ENCODE assay signal across 7 cellular contexts in the genomic region with DNA sequence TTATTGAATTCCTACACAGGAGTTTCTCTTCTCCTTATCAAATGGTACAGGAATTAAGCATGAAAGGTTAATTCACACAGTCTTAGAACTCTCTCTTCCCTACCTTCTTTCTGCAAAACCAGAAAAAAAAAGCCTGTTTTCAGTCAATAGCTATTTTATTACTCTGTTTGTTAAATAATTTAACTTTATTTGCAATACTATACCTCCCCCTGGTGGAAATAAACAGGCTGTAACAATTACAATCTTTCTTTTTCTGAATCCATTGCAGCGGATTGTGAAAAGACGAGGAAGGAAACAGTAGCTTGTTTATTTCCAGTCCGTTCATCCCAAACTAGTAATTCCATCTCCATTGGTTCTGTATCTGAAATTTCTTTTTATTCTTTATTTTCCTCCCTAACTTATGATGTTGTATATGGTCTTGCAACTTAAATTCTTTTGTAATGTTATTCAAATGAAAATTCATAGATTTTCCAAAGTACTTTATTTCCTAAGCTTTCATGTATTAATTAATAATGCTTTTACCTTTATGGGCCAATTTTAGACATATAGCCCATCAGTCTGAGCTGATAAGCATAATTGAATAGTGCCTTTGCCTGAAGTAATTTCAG.
DNase-seq lines count a peak whose midpoint lies in the region; ATAC-seq, FAIRE-seq and TF ChIP-seq lines count a peak whose summit lies in the region.

No MANE protein-coding gene starts in this region.

- H3K4me1 ChIP-seq in keratinocyte (ENCODE audit: control insufficient read depth, extremely low read depth, insufficient read depth, low read length) (no peaks in the 10 kb centered on the region), vagina (no peaks in the 10 kb centered on the region)

- POLR2A ChIA-PET in WTC11 (lab: Charles Lee): interaction anchor here (0.6 to 0.7 kb wide), 2 partner anchors 520 to 542 kb away, joined by 3 to 4 read pairs; no protein-coding TSS in a partner anchor

- peaks cover 6% of the 10 kb centered on the region for H3K27me3 ChIP-seq in keratinocyte (ENCODE audit: control insufficient read depth, extremely low read depth, insufficient read depth, low read length)
- no peaks in the 10 kb centered on the region for H3K27me3 ChIP-seq in vagina

- dilution Hi-C loops in keratinocyte (cut with MboI; ENCODE audit: extremely low pct_ligation_motif_present, low sequenced_read_pairs): loop anchor here (25.0 kb wide), 1 partner anchor 555 kb away; no protein-coding TSS in a partner anchor

- no peaks in the 10 kb centered on the region for H4K20me1 ChIP-seq in keratinocyte (ENCODE audit: control insufficient read depth, extremely low read depth, insufficient read depth, low read length)

- H3K36me3 ChIP-seq in keratinocyte (ENCODE audit: control insufficient read depth in 2 of 2, extremely low read depth in 1 of 2, insufficient read depth in 2 of 2, low read length in 2 of 2) (no peaks in the 10 kb centered on the region), vagina (no peaks in the 10 kb centered on the region)

- peaks cover 13% of the 10 kb centered on the region for H3K4me1 Mint-ChIP-seq in WTC11

- peak; percentile 63 for FAIRE-seq in keratinocyte (lab: Jason Lieb, UNC)

- no peaks in the 10 kb centered on the region for H3K9me3 Mint-ChIP-seq in WTC11

- H3K9me3 ChIP-seq in keratinocyte (ENCODE audit: control insufficient read depth, low read depth, low read length): no peaks in the 10 kb centered on the region
- H3K9me3 ChIP-seq in vagina: no peaks in the 10 kb centered on the region

- H3K27ac Mint-ChIP-seq in WTC11: no peak overlapping the region

- intact Hi-C loops in vagina (cut with DNase I): loop anchor here (2.0 kb wide), 1 partner anchor 572 kb away; no protein-coding TSS in a partner anchor

- CTCF ChIA-PET in WTC11 (lab: Charles Lee): interaction anchor here (0.5 to 3.4 kb wide), 52 partner anchors 9 to 845 kb away, joined by 3 to 45 read pairs (median 3); partner anchors contain the start of genes ARL4C and SH3BP4

- H3K9me1 ChIP-seq in keratinocyte (ENCODE audit: control insufficient read depth, extremely low read depth, insufficient read depth, low read length): no peaks in the 10 kb centered on the region

- TF ChIP-seq CTCF in WTC11 (IDR thresholded peaks at IDR 0.05) (peak; percentile 56), keratinocyte (optimal IDR thresholded peaks at IDR 0.05 in 1 of 3, IDR thresholded peaks at IDR 0.05 in 1 of 3, conservative IDR thresholded peaks at IDR 0.05 in 1 of 3; ENCODE audit: extremely low read depth in 1 of 3, insufficient read depth in 2 of 3, low read length in 3 of 3) (peak in 2 of 3 experiments; percentile 35 to 45), vagina (IDR thresholded peaks at IDR 0.05) (peak; percentile 33 to 75 (median 69))

- peaks cover 25% of the 10 kb centered on the region for H3K27me3 Mint-ChIP-seq in WTC11 (ENCODE audit: low read depth)

- no peak overlapping the region for H3K4me3 ChIP-seq in keratinocyte (ENCODE audit: control insufficient read depth in 2 of 3, extremely low read depth in 1 of 3, insufficient read depth in 2 of 3, low read depth in 1 of 3, low read length in 3 of 3)
- H3K4me3 ChIP-seq in vagina: no peak overlapping the region

- H3K27ac ChIP-seq in keratinocyte (ENCODE audit: control insufficient read depth, insufficient read depth, low read length) (no peak overlapping the region), vagina (no peak overlapping the region)

- H3K4me2 ChIP-seq in keratinocyte (ENCODE audit: control insufficient read depth, extremely low read depth, insufficient read depth, low read depth, low read length): no peak overlapping the region

- H3K36me3 Mint-ChIP-seq in WTC11: no peaks in the 10 kb centered on the region

- no peaks in the 10 kb centered on the region for H3K79me2 ChIP-seq in keratinocyte (ENCODE audit: control insufficient read depth, insufficient read depth, low read length)

- ATAC-seq in WTC11: no peak
- ATAC-seq in GM18873 (IDR thresholded peaks at IDR 0.05; ENCODE audit: low FRiP score, unreplicated experiment): no peak

- H3K4me3 Mint-ChIP-seq in WTC11: no peak overlapping the region

- TF ChIP-seq POLR2A in vagina (IDR thresholded peaks at IDR 0.05): no peak

- no peak overlapping the region for H2AFZ ChIP-seq in keratinocyte (ENCODE audit: control insufficient read depth, low read length)

- DNase-seq in GM03348 (ENCODE audit: low spot score) (peak; percentile 58), NCI-H1417 (lab: John Stamatoyannopoulos, UW) (peak; percentile 13 to 78 (median 20)), WTC11 (ENCODE audit: low spot score) (no peak), keratinocyte (ENCODE audit: low read depth, low spot score) (no peak), vagina (ENCODE audit: extremely low spot score in 2 of 2) (no peak), T1000 (lab: John Stamatoyannopoulos, UW) (no peak)

- H3K9ac ChIP-seq in keratinocyte (ENCODE audit: control insufficient read depth, extremely low read depth, insufficient read depth, low read length): no peak overlapping the region

TF ChIP-seq in WTC11, 78 proteins besides CTCF, POLR2A, EP300 and RAD21:
- TF ChIP-seq JAZF1 (CRISPR knock-in tag; IDR thresholded peaks at IDR 0.05) (no peak), SOX15 (CRISPR knock-in tag; IDR thresholded peaks at IDR 0.05) (no peak), RORB (CRISPR knock-in tag; IDR thresholded peaks at IDR 0.05) (no peak), ZNF232 (CRISPR knock-in tag; IDR thresholded peaks at IDR 0.05) (no peak)
- TF ChIP-seq, protein P1, sequence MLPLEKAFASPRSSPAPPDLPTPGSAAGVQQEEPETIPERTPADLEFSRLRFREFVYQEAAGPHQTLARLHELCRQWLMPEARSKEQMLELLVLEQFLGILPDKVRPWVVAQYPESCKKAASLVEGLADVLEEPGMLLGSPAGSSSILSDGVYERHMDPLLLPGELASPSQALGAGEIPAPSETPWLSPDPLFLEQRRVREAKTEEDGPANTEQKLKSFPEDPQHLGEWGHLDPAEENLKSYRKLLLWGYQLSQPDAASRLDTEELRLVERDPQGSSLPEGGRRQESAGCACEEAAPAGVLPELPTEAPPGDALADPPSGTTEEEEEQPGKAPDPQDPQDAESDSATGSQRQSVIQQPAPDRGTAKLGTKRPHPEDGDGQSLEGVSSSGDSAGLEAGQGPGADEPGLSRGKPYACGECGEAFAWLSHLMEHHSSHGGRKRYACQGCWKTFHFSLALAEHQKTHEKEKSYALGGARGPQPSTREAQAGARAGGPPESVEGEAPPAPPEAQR (CRISPR knock-in tag; IDR thresholded peaks at IDR 0.05): no peak

Comparison
In these comparisons a context has a peak if more than half of its experiments do, and no peak if none do; other contexts are left out.
1. DNase-seq: peak in GM03348 (single experiment) and NCI-H1417 (3 of 3); none in WTC11 (single experiment), keratinocyte (single experiment), vagina (0 of 2) and T1000 (single experiment).
2. Peak in every context shown above with its lines, with median percentiles within 50 percentile points of each other: CTCF ChIP-seq.